29 cellular contexts compared by ENCODE assay signal in genomic region chr17:16044484-16044883, GRCh38. TPM values are rescaled to one million over a fixed set of nuclear protein-coding genes. Genes with fewer than 3 reads are reported as not detected.
DNase-seq lines count a peak whose midpoint lies in the region; ATAC-seq, FAIRE-seq and TF ChIP-seq lines count a peak whose summit lies in the region.
"Had no signal": no experiment of that assay in that cellular context is flagged by ENCODE, and none has a peak within 500 bp of the region (broad histone marks: within the 10 kb centered on the region; RNA-seq: fewer than 3 reads in every experiment).

No MANE protein-coding gene starts in this region.

- no CpG with 5 or more reads among the region's 10 CpGs for WGBS in iPS DF 6.9 (ENCODE audit: insufficient coverage, insufficient read length)
- WGBS in pancreas, 2 donors, result 83 to 85% methylated on average over 10 of the region's 10 CpGs

- FAIRE-seq in pancreas (lab: Jason Lieb, UNC), result no peak

- H3K4me1 ChIP-seq in iPS DF 6.9 (ENCODE audit: control insufficient read depth, insufficient read depth, low read length) (peaks cover 5% of the 10 kb centered on the region), pancreas (peaks cover 7 to 20% (median 14%) of the 10 kb centered on the region in 3 donors)
- H3K4me1 ChIP-seq: esophagus muscularis mucosa, gastrocnemius medialis had no signal

- no peaks in the 10 kb centered on the region for H3K9me3 Mint-ChIP-seq in activated naive CD4-positive, alpha-beta T cell treated with anti-CD3 and anti-CD28 coated beads for 36 hours
- H3K9me3 Mint-ChIP-seq in stimulated activated naive CD8-positive, alpha-beta T cell treated with anti-CD3 and anti-CD28 coated beads, Interleukin-15, amount 100 ng/mL, for 72 hours, result no peaks in the 10 kb centered on the region
- H3K9me3 Mint-ChIP-seq: activated naive CD4-positive, alpha-beta T cell treated with anti-CD3 and anti-CD28 coated beads, Interleukin-2, amount 50 U/mL, for 24 hours; activated T-helper 1 cell treated with anti-CD3 and anti-CD28 coated beads, Interleukin-12 subunit alpha, Interleukin-12 subunit beta, Interleukin-2, Interleukin-4 antibody, amounts not matched to agents 30 ng/mL and 10 ng/mL and 1 ng/mL, durations not matched to agents 14 hours and 24 hours and 36 hours; immature natural killer cell had no signal

- no peaks in the 10 kb centered on the region for H3K27me3 Mint-ChIP-seq in activated naive CD4-positive, alpha-beta T cell treated with anti-CD3 and anti-CD28 coated beads for 36 hours (ENCODE audit: low read depth)
- no peaks in the 10 kb centered on the region for H3K27me3 Mint-ChIP-seq in stimulated activated naive CD8-positive, alpha-beta T cell treated with anti-CD3 and anti-CD28 coated beads, Interleukin-15, amount 100 ng/mL, for 72 hours
- H3K27me3 Mint-ChIP-seq: activated naive CD4-positive, alpha-beta T cell treated with anti-CD3 and anti-CD28 coated beads, Interleukin-2, amount 50 U/mL, for 24 hours; B cell had no signal

- DNase-seq in activated naive CD4-positive, alpha-beta T cell treated with anti-CD3 and anti-CD28 coated beads for 36 hours, result no peak
- no peak for DNase-seq in activated naive CD4-positive, alpha-beta T cell treated with anti-CD3 and anti-CD28 coated beads, Interleukin-2, amount 50 U/mL, for 16 hours
- DNase-seq in SHP77 (lab: John Stamatoyannopoulos, UW), result peak; percentile 90 to 94
- peak; percentile 13 for DNase-seq in iPS DF 6.9 (ENCODE audit: low read depth, low spot score)
- DNase-seq in stimulated activated naive CD8-positive, alpha-beta T cell treated with anti-CD3 and anti-CD28 coated beads, Interleukin-15, amount 100 ng/mL, for 72 hours, result no peak
- DNase-seq in Ammon's horn (ENCODE audit: low spot score), result no peak
- DNase-seq in pancreas, result no peak
- DNase-seq: activated CD4-positive, alpha-beta T cell treated with anti-CD3 and anti-CD28 coated beads, Interleukin-2, amount 50 U/mL, for 1 hour; anterior cingulate cortex; DMS153; gastrocnemius medialis; immature natural killer cell; Karpas-422; mesendoderm; NCI-H1694 treated with DMSO at 0.1 percent for 48 hours; NCI-H2171; NCI-H524; nucleus accumbens; PC-9; T-helper 9 cell had no signal

- intact Hi-C loops in activated naive CD4-positive, alpha-beta T cell treated with anti-CD3 and anti-CD28 coated beads for 36 hours (cut with micrococcal nuclease), result no loop called here
- intact Hi-C loops in pancreas (cut with DNase I), result no loop called here

- CTCF ChIA-PET in activated naive CD4-positive, alpha-beta T cell treated with anti-CD3 and anti-CD28 coated beads for 36 hours (lab: Charles Lee), result no interaction called here

- H3K4me3 ChIP-seq in iPS DF 6.9 (ENCODE audit: low read length) (no peak overlapping the region), pancreas (no peak overlapping the region)
- H3K4me3 ChIP-seq: esophagus muscularis mucosa, gastrocnemius medialis, PC-9, skin epidermis had no signal

- H3K27me3 ChIP-seq in iPS DF 6.9 (ENCODE audit: control insufficient read depth, insufficient read depth, low read length), result no peaks in the 10 kb centered on the region
- H3K27me3 ChIP-seq in pancreas, result no peaks in the 10 kb centered on the region
- H3K27me3 ChIP-seq: esophagus muscularis mucosa, gastrocnemius medialis had no signal

- no peak overlapping the region for H3K4me3 Mint-ChIP-seq in activated naive CD4-positive, alpha-beta T cell treated with anti-CD3 and anti-CD28 coated beads for 36 hours
- H3K4me3 Mint-ChIP-seq in stimulated activated naive CD8-positive, alpha-beta T cell treated with anti-CD3 and anti-CD28 coated beads, Interleukin-15, amount 100 ng/mL, for 72 hours, result no peak overlapping the region
- H3K4me3 Mint-ChIP-seq: activated naive CD4-positive, alpha-beta T cell treated with anti-CD3 and anti-CD28 coated beads, Interleukin-2, amount 50 U/mL, for 24 hours; activated T-helper 1 cell treated with anti-CD3 and anti-CD28 coated beads, Interleukin-12 subunit alpha, Interleukin-12 subunit beta, Interleukin-2, Interleukin-4 antibody, amounts not matched to agents 30 ng/mL and 10 ng/mL and 1 ng/mL, durations not matched to agents 14 hours and 24 hours and 36 hours; B cell; immature natural killer cell had no signal

- no peak overlapping the region for H3K27ac ChIP-seq in iPS DF 6.9 (ENCODE audit: low read length)
- no peak overlapping the region for H3K27ac ChIP-seq in pancreas
- H3K27ac ChIP-seq: esophagus muscularis mucosa, gastrocnemius medialis, PC-9, skin epidermis, VCaP had no signal

- no peaks in the 10 kb centered on the region for H3K9me3 ChIP-seq in iPS DF 6.9 (ENCODE audit: control insufficient read depth, insufficient read depth, low read length)
- H3K9me3 ChIP-seq in pancreas, result no peaks in the 10 kb centered on the region
- H3K9me3 ChIP-seq: esophagus muscularis mucosa, gastrocnemius medialis had no signal

- peaks cover 28% of the 10 kb centered on the region for H3K36me3 Mint-ChIP-seq in activated naive CD4-positive, alpha-beta T cell treated with anti-CD3 and anti-CD28 coated beads for 36 hours (ENCODE audit: low read depth)

- TF ChIP-seq CTCF in pancreas (IDR thresholded peaks at IDR 0.05), result no peak

- H3K36me3 ChIP-seq in iPS DF 6.9 (ENCODE audit: control insufficient read depth, insufficient read depth, low read length) (peaks cover 7% of the 10 kb centered on the region; the same call in 1 of the 2 replicates), pancreas (peaks cover 0 to 30% (median 4%) of the 10 kb centered on the region in 3 donors)

- H3K4me1 Mint-ChIP-seq in activated naive CD4-positive, alpha-beta T cell treated with anti-CD3 and anti-CD28 coated beads for 36 hours (ENCODE audit: low read depth), result no peaks in the 10 kb centered on the region
- H3K4me1 Mint-ChIP-seq in stimulated activated naive CD8-positive, alpha-beta T cell treated with anti-CD3 and anti-CD28 coated beads, Interleukin-15, amount 100 ng/mL, for 72 hours, result peaks cover 5% of the 10 kb centered on the region
- H3K4me1 Mint-ChIP-seq: activated naive CD4-positive, alpha-beta T cell treated with anti-CD3 and anti-CD28 coated beads, Interleukin-2, amount 50 U/mL, for 24 hours; B cell had no signal

- peak overlapping the region; percentile 9 for H3K27ac Mint-ChIP-seq in activated naive CD4-positive, alpha-beta T cell treated with anti-CD3 and anti-CD28 coated beads for 36 hours
- peak overlapping the region; percentile 45 to 65 for H3K27ac Mint-ChIP-seq in stimulated activated naive CD8-positive, alpha-beta T cell treated with anti-CD3 and anti-CD28 coated beads, Interleukin-15, amount 100 ng/mL, for 72 hours
- H3K27ac Mint-ChIP-seq: activated T-helper 1 cell treated with anti-CD3 and anti-CD28 coated beads, Interleukin-12 subunit alpha, Interleukin-12 subunit beta, Interleukin-2, Interleukin-4 antibody, amounts not matched to agents 30 ng/mL and 10 ng/mL and 1 ng/mL, durations not matched to agents 14 hours and 24 hours and 36 hours; B cell had no signal

- no peak for ATAC-seq in stimulated activated naive CD8-positive, alpha-beta T cell treated with anti-CD3 and anti-CD28 coated beads, Interleukin-15, amount 100 ng/mL, for 72 hours
- ATAC-seq in pancreas (no peak), GM18868 (IDR thresholded peaks at IDR 0.05; ENCODE audit: unreplicated experiment) (no peak)
- ATAC-seq: gastrocnemius medialis, HCT116, Right ventricle myocardium inferior had no signal

RNA-seq across cellular contexts. Expression of gene TTC19, which starts 44.9 kb away (rescaled TPM):
- total RNA-seq in activated naive CD4-positive, alpha-beta T cell treated with anti-CD3 and anti-CD28 coated beads for 36 hours, result 10 to 100 TPM; 18.8 to 20.8 TPM
- total RNA-seq in pancreas, result 10 to 100 TPM; 16.8 to 22.7 (median 19.3) TPM
- polyA plus RNA-seq in pancreas, result 10 to 100 TPM; 11.4 to 27.9 TPM

RNA-seq across cellular contexts. Expression of gene ZSWIM7, which starts 45.0 kb away (rescaled TPM):
- total RNA-seq in activated naive CD4-positive, alpha-beta T cell treated with anti-CD3 and anti-CD28 coated beads for 36 hours, result 10 to 100 TPM in 1 of 2 experiments, 1 to 10 TPM in 1; 8.3 to 10.8 TPM
- total RNA-seq in pancreas, result 10 to 100 TPM in 4 of 6 donors, 1 to 10 TPM in 2; 6.6 to 13.4 (median 10.7) TPM
- 10 to 100 TPM; 24.6 to 30.6 TPM for polyA plus RNA-seq in pancreas

Comparison
In these comparisons a context has a peak if more than half of its experiments do, and no peak if none do; other contexts are left out.
1. DNase-seq: peak in SHP77 (2 of 2) and iPS DF 6.9 (single experiment); none in activated naive CD4-positive, alpha-beta T cell treated with anti-CD3 and anti-CD28 coated beads for 36 hours (single experiment), activated naive CD4-positive, alpha-beta T cell treated with anti-CD3 and anti-CD28 coated beads, Interleukin-2, amount 50 U/mL, for 16 hours (single experiment), stimulated activated naive CD8-positive, alpha-beta T cell treated with anti-CD3 and anti-CD28 coated beads, Interleukin-15, amount 100 ng/mL, for 72 hours (0 of 2), Ammon's horn (single experiment) and pancreas (0 of 6).